ENCODE assay signal across 8 cellular contexts in genomic region chr12:132143328-132144071, GRCh38. TPM values are rescaled to one million over a fixed set of nuclear protein-coding genes. Genes with fewer than 3 reads are reported as not detected.
DNase-seq lines count a peak whose midpoint lies in the region; ATAC-seq, FAIRE-seq and TF ChIP-seq lines count a peak whose summit lies in the region.

No MANE protein-coding gene starts in this region.

- H3K4me2 ChIP-seq in Karpas-422 (ENCODE audit: low read depth, low read length, poor library complexity, severe bottlenecking) (peak overlapping the region; percentile 93), HepG2 (ENCODE audit: low read depth, low read length) (peak overlapping the region; percentile 94)

- peak overlapping the region; percentile 92 for H3K4me3 ChIP-seq in GM06990 (replicated peaks; ENCODE audit: low read depth, low read length)
- H3K4me3 ChIP-seq in Karpas-422 (ENCODE audit: low read length), result peak overlapping the region; percentile 84
- H3K4me3 ChIP-seq in astrocyte of the cerebellum (ENCODE audit: low read depth, low read length), result peak overlapping the region; percentile 86
- peak overlapping the region; percentile 85 to 99 (median 93) for H3K4me3 ChIP-seq in HepG2 (replicated peaks in 1 of 3; ENCODE audit: insufficient read depth in 1 of 3, low read depth in 2 of 3, low read length in 3 of 3)
- H3K4me3 ChIP-seq in thyroid gland (replicated peaks in 1 of 3), result peak overlapping the region; percentile 45 to 92 (median 53)

- TF ChIP-seq POLR2A in HepG2 (IDR thresholded peaks at IDR 0.05; ENCODE audit: insufficient read depth in 1 of 2, low read depth in 2 of 2, low read length in 2 of 2) (no peak), thyroid gland (IDR thresholded peaks at IDR 0.05) (no peak)

- H3K4me1 ChIP-seq in Karpas-422 (ENCODE audit: low read length) (peaks cover 20% of the 10 kb centered on the region), HepG2 (ENCODE audit: insufficient read depth, low read length) (peaks cover 17% of the 10 kb centered on the region), thyroid gland (peaks cover 18 to 21% of the 10 kb centered on the region in 2 donors)

- ATAC-seq in GM21619 (IDR thresholded peaks at IDR 0.05; ENCODE audit: unreplicated experiment) (peak; percentile 26), HepG2 (peak; percentile 10; the same call in 2 of the 3 replicates)

- in situ Hi-C loops in astrocyte of the cerebellum (cut with HindIII; ENCODE audit: low sequenced_read_pairs) (no loop called here), HepG2 (cut with HindIII; ENCODE audit: extremely low pct_ligation_motif_present, low pct_unique_long_range_greater_than_20kb) (no loop called here)

- H3K79me2 ChIP-seq in Karpas-422 (ENCODE audit: low read length) (peaks cover 65% of the 10 kb centered on the region), HepG2 (ENCODE audit: insufficient read depth, low read length) (peaks cover 26% of the 10 kb centered on the region)

- H3K27me3 ChIP-seq in GM06990 (replicated peaks; ENCODE audit: control insufficient read depth, insufficient read depth, low read length) (no peaks in the 10 kb centered on the region), Karpas-422 (ENCODE audit: low read length) (no peaks in the 10 kb centered on the region), HepG2 (ENCODE audit: control insufficient read depth in 1 of 2, insufficient read depth in 2 of 2, low read length in 2 of 2) (no peaks in the 10 kb centered on the region; a peak in 1 of 5 replicates), thyroid gland (no peaks in the 10 kb centered on the region)

- H3K27ac ChIP-seq in Karpas-422 (ENCODE audit: low read length), result peak overlapping the region; percentile 11; the same call in 1 of the 2 replicates
- H3K27ac ChIP-seq in HepG2 (ENCODE audit: extremely low read length, insufficient read depth, low read length), result no peak overlapping the region
- no peak overlapping the region for H3K27ac ChIP-seq in thyroid gland

- TF ChIP-seq CTCF in GM06990 (IDR thresholded peaks at IDR 0.05; ENCODE audit: insufficient read depth, low read length, poor library complexity, severe bottlenecking) (no peak), astrocyte of the cerebellum (IDR thresholded peaks at IDR 0.05; ENCODE audit: low read depth, low read length, missing control alignments) (no peak), HepG2 (CRISPR knock-in tag; IDR thresholded peaks at IDR 0.05) (no peak), thyroid gland (IDR thresholded peaks at IDR 0.05) (no peak)

- H4K20me1 ChIP-seq in Karpas-422 (ENCODE audit: insufficient read depth, low read depth, low read length), result peaks cover 30% of the 10 kb centered on the region
- no peaks in the 10 kb centered on the region for H4K20me1 ChIP-seq in HepG2 (ENCODE audit: insufficient read depth, low read length)

- no peaks in the 10 kb centered on the region for H3K9me2 ChIP-seq in Karpas-422 (replicated peaks; ENCODE audit: insufficient read depth, low read length)

- intact Hi-C loops in HepG2 (cut with micrococcal nuclease; ENCODE audit: unreplicated experiment), result no loop called here
- intact Hi-C loops in thyroid gland (cut with DNase I), result loop anchor here (10.0 kb wide), 2 partner anchors 59 to 351 kb away; partner anchors contain the start of gene FBRSL1

- no peak for TF ChIP-seq RAD21 in HepG2 (CRISPR knock-in tag; IDR thresholded peaks at IDR 0.05)

- H2AFZ ChIP-seq in Karpas-422 (ENCODE audit: low read length), result no peak overlapping the region
- H2AFZ ChIP-seq in HepG2 (ENCODE audit: low read length), result no peak overlapping the region

- POLR2A ChIA-PET in HepG2 (lab: Yijun Ruan, JAX), result no interaction called here

- CTCF ChIA-PET in HepG2 (lab: Yijun Ruan, JAX; ENCODE audit: low intra/inter-chr PET ratio, low total read pairs), result no interaction called here

- WGBS in HepG2 (ENCODE audit: low lambda C conversion rate), result 19% methylated on average over 13 of the region's 82 CpGs
- 7 to 9% methylated on average over 21 to 23 of the region's 82 CpGs for WGBS in thyroid gland, 2 donors

- no peak for FAIRE-seq in HepG2 (lab: Jason Lieb, UNC)

- H3K36me3 ChIP-seq in GM06990 (ENCODE audit: control insufficient read depth, insufficient read depth, low read length), result peaks cover 38% of the 10 kb centered on the region
- peaks cover 18% of the 10 kb centered on the region; the same call in 1 of the 2 replicates for H3K36me3 ChIP-seq in Karpas-422 (ENCODE audit: insufficient read depth, low read length)
- H3K36me3 ChIP-seq in HepG2 (replicated peaks in 1 of 2; ENCODE audit: control insufficient read depth in 1 of 2, insufficient read depth in 2 of 2, low read length in 2 of 2), result peaks cover 26 to 36% of the 10 kb centered on the region in 2 experiments
- H3K36me3 ChIP-seq in thyroid gland, result peaks cover 32 to 36% of the 10 kb centered on the region in 2 donors

- TF ChIP-seq EP300 in HepG2 (IDR thresholded peaks at IDR 0.05; ENCODE audit: low read depth in 2 of 2, low read length in 2 of 2) (no peak), HepG2 (CRISPR knock-in tag; IDR thresholded peaks at IDR 0.05; ENCODE audit: borderline replicate concordance) (no peak)

- H3K9me3 ChIP-seq in Karpas-422 (ENCODE audit: low read length) (no peaks in the 10 kb centered on the region), HepG2 (ENCODE audit: low read length) (no peaks in the 10 kb centered on the region), thyroid gland (no peaks in the 10 kb centered on the region)

- TSS peak; percentile 45 for BruUV-seq in HepG2 (replicated peaks; lab: Mats Ljungman, UMichigan)

- peak overlapping the region; percentile 92 for H3K9ac ChIP-seq in Karpas-422 (ENCODE audit: low read length)
- peak overlapping the region; percentile 80 for H3K9ac ChIP-seq in HepG2 (ENCODE audit: insufficient read depth, low read depth, low read length)

- DNase-seq in GM06990 (ENCODE audit: extremely low read depth, insufficient read length) (no peak), Karpas-422 (peak; percentile 66), astrocyte of the cerebellum (ENCODE audit: low read depth) (no peak), HepG2 (ENCODE audit: low spot score) (no peak), thyroid gland (peak in 1 of 2 donors; percentile 26), mucosa of gallbladder (ENCODE audit: low spot score) (no peak), NCI-H2227 (lab: John Stamatoyannopoulos, UW; ENCODE audit: unreplicated experiment) (no peak)

RNA-seq across cellular contexts. Expression of gene DDX51, which starts 0.6 kb away (rescaled TPM):
- 6.4 and 14.9 TPM in 2 replicates for total RNA-seq in Karpas-422 (2014; rRNA removed; shearing (Covaris generic); ENCODE audit: low replicate concordance)
- total RNA-seq in HepG2 (2016; rRNA removed; fragmentation: Illumina TruSeq; extraction: Trizol), result 3.5 and 10.1 TPM in 2 replicates
- total RNA-seq in HepG2 (2016; cell fraction: cytosol; rRNA removed; fragmentation: Illumina TruSeq; extraction: Trizol; ENCODE audit: low read depth), result 3.5 and 3.6 TPM in 2 replicates
- 2.7 and 9.3 TPM in 2 replicates for total RNA-seq in HepG2 (2016; cell fraction: insoluble cytoplasmic fraction; rRNA removed; fragmentation: Illumina TruSeq; extraction: Trizol)
- total RNA-seq in HepG2 (2016; cell fraction: membrane; rRNA removed; fragmentation: Illumina TruSeq; extraction: Trizol), result 2.5 and 3.2 TPM in 2 replicates
- total RNA-seq in HepG2 (2016; cell fraction: nucleus; rRNA removed; fragmentation: Illumina TruSeq; extraction: Trizol), result 9.6 and 14.3 TPM in 2 replicates
- 10.1 and 11.6 TPM in 2 replicates for polyA plus RNA-seq in HepG2 (2011; rRNA removed)
- 3.4 and 4.5 TPM in 2 replicates for polyA plus RNA-seq in HepG2 (2011; cell fraction: cytosol; rRNA removed)
- 66.0 and 70.7 TPM in 2 replicates for polyA plus RNA-seq in HepG2 (2011; cell fraction: nucleus; rRNA removed)
- 9.1 and 11.4 TPM in 2 replicates for polyA plus RNA-seq in HepG2 (2012)
- 0.85 and 1.1 TPM in 2 replicates for polyA plus RNA-seq in HepG2 (2016; cell fraction: cytosol; fragmentation: Illumina TruSeq; extraction: Trizol; ENCODE audit: low read depth)
- polyA plus RNA-seq in HepG2 (2016; cell fraction: insoluble cytoplasmic fraction; fragmentation: Illumina TruSeq; extraction: Trizol; ENCODE audit: low read depth), result 4.4 and 5.8 TPM in 2 replicates
- 1.2 and 2.1 TPM in 2 replicates for polyA plus RNA-seq in HepG2 (2016; cell fraction: membrane; fragmentation: Illumina TruSeq; extraction: Trizol; ENCODE audit: low read depth)
- 41.8 and 50.5 TPM in 2 replicates for polyA plus RNA-seq in HepG2 (2016; cell fraction: nucleus; fragmentation: Illumina TruSeq; extraction: Trizol; ENCODE audit: insufficient read depth, low read depth)
- polyA minus RNA-seq in HepG2 (2011; rRNA and poly(A)+ RNA removed; ENCODE audit: low replicate concordance), result 10.7 and 19.6 TPM in 2 replicates
- 3.3 and 4.1 TPM in 2 replicates for polyA minus RNA-seq in HepG2 (2011; cell fraction: cytosol; rRNA and poly(A)+ RNA removed)
- 14.7 and 15.7 TPM in 2 replicates for polyA minus RNA-seq in HepG2 (2011; cell fraction: nucleus; rRNA and poly(A)+ RNA removed)
- 10 to 100 TPM; 11.2 to 23.1 (median 13.7) TPM for total RNA-seq in thyroid gland
- 18.0 TPM for total RNA-seq in mucosa of gallbladder

RNA-seq across cellular contexts. Expression of gene NOC4L, which starts 0.8 kb away (rescaled TPM):
- 10.4 and 20.5 TPM in 2 replicates for total RNA-seq in Karpas-422 (2014; rRNA removed; shearing (Covaris generic); ENCODE audit: low replicate concordance)
- total RNA-seq in HepG2 (2016; rRNA removed; fragmentation: Illumina TruSeq; extraction: Trizol), result 12.1 and 14.6 TPM in 2 replicates
- total RNA-seq in HepG2 (2016; cell fraction: cytosol; rRNA removed; fragmentation: Illumina TruSeq; extraction: Trizol; ENCODE audit: low read depth), result 7.5 and 7.6 TPM in 2 replicates
- total RNA-seq in HepG2 (2016; cell fraction: insoluble cytoplasmic fraction; rRNA removed; fragmentation: Illumina TruSeq; extraction: Trizol), result 9.2 and 14.5 TPM in 2 replicates
- 8.8 and 9.0 TPM in 2 replicates for total RNA-seq in HepG2 (2016; cell fraction: membrane; rRNA removed; fragmentation: Illumina TruSeq; extraction: Trizol)
- total RNA-seq in HepG2 (2016; cell fraction: nucleus; rRNA removed; fragmentation: Illumina TruSeq; extraction: Trizol), result 9.0 and 10.7 TPM in 2 replicates
- polyA plus RNA-seq in HepG2 (2011; rRNA removed), result 4.3 and 4.6 TPM in 2 replicates
- polyA plus RNA-seq in HepG2 (2011; cell fraction: cytosol; rRNA removed), result 2.7 and 4.4 TPM in 2 replicates
- 14.6 and 21.3 TPM in 2 replicates for polyA plus RNA-seq in HepG2 (2011; cell fraction: nucleus; rRNA removed)
- 7.9 and 11.5 TPM in 2 replicates for polyA plus RNA-seq in HepG2 (2012)
- polyA plus RNA-seq in HepG2 (2016; cell fraction: cytosol; fragmentation: Illumina TruSeq; extraction: Trizol; ENCODE audit: low read depth), result 11.7 and 12.8 TPM in 2 replicates
- polyA plus RNA-seq in HepG2 (2016; cell fraction: insoluble cytoplasmic fraction; fragmentation: Illumina TruSeq; extraction: Trizol; ENCODE audit: low read depth), result 14.6 and 19.7 TPM in 2 replicates
- polyA plus RNA-seq in HepG2 (2016; cell fraction: membrane; fragmentation: Illumina TruSeq; extraction: Trizol; ENCODE audit: low read depth), result 9.3 and 11.4 TPM in 2 replicates
- polyA plus RNA-seq in HepG2 (2016; cell fraction: nucleus; fragmentation: Illumina TruSeq; extraction: Trizol; ENCODE audit: insufficient read depth, low read depth), result 25.5 and 25.9 TPM in 2 replicates
- 5.3 and 10.2 TPM in 2 replicates for polyA minus RNA-seq in HepG2 (2011; rRNA and poly(A)+ RNA removed; ENCODE audit: low replicate concordance)
- polyA minus RNA-seq in HepG2 (2011; cell fraction: cytosol; rRNA and poly(A)+ RNA removed), result 4.2 and 4.3 TPM in 2 replicates
- polyA minus RNA-seq in HepG2 (2011; cell fraction: nucleus; rRNA and poly(A)+ RNA removed), result 2.7 and 3.7 TPM in 2 replicates
- total RNA-seq in thyroid gland, result 10 to 100 TPM in 2 of 4 donors, 1 to 10 TPM in 2; 9.3 to 22.4 (median 10.1) TPM
- 14.1 TPM for total RNA-seq in mucosa of gallbladder
